ENCODE assay signal across 1 cellular context in the genomic region with DNA sequence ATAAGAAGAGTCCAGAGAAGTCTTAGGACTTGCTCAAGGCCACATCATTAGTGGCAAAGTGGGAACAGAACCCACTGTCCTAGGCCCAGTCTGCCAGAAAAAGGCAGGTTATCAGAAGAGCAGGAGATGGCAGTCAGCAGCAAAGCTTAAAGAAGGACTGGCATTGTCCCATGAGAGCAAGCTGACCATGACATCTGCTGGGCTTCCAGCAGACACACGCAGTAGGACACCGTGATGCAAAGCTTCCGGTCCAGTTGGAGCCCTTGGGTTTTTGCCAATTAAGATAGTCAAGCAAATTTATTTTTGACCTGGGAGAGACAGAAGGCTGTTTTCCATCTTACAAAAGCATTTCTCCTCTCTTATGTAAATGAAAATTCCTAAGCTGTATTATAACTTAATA.
TF ChIP-seq lines count a peak whose summit lies in the region.

No MANE protein-coding gene starts in this region.

TF ChIP-seq in WTC11, 78 proteins besides CTCF, POLR2A, EP300 and RAD21 (continued from another document):
- TF ChIP-seq, protein P1, sequence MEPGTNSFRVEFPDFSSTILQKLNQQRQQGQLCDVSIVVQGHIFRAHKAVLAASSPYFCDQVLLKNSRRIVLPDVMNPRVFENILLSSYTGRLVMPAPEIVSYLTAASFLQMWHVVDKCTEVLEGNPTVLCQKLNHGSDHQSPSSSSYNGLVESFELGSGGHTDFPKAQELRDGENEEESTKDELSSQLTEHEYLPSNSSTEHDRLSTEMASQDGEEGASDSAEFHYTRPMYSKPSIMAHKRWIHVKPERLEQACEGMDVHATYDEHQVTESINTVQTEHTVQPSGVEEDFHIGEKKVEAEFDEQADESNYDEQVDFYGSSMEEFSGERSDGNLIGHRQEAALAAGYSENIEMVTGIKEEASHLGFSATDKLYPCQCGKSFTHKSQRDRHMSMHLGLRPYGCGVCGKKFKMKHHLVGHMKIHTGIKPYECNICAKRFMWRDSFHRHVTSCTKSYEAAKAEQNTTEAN (CRISPR knock-in tag; IDR thresholded peaks at IDR 0.05) = no peak
- TF ChIP-seq STAT6 (CRISPR knock-in tag; conservative IDR thresholded peaks at IDR 0.05; ENCODE audit: low read depth) = no peak
- no peak for TF ChIP-seq JUN (CRISPR knock-in tag; IDR thresholded peaks at IDR 0.05)
